ENCODE assay signal across 20 cellular contexts in the genomic region with DNA sequence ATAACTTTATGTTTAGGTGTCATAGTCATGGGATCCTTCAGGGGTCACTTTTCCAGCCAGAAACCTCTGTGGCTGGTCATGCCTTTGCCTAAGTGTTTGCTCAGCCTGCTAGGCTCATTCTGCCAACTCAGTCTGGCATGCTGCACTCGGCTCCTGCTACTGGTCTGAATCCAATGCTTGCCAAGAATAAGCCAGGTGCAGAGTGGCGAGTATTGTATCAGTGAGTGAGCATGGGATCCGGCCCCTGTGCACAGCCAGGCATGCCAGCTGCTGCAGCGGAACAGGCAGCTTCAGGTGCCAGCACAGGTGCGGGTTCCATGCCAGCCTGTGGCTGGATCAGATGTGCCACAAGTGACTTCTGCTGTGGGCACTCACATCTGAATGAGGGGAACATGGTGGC.
DNase-seq lines count a peak whose midpoint lies in the region; ATAC-seq and TF ChIP-seq lines count a peak whose summit lies in the region.
"Had no signal": no experiment of that assay in that cellular context is flagged by ENCODE, and none has a peak within 500 bp of the region (broad histone marks: within the 10 kb centered on the region; RNA-seq: fewer than 3 reads in every experiment).

No MANE protein-coding gene starts in this region.

- H3K27ac ChIP-seq in C4-2B, result peak overlapping the region; percentile 7; the same call in 1 of the 2 replicates
- H3K27ac ChIP-seq in tibial nerve, result no peak overlapping the region
- H3K27ac ChIP-seq: BLaER1 treated with 17β-estradiol and CSF1 and Interleukin-3, amounts not matched to agents 10 nM and 100 nM; left lung had no signal

- no peak overlapping the region for H3K4me3 Mint-ChIP-seq in endothelial cell (ENCODE audit: unreplicated experiment)
- H3K4me3 Mint-ChIP-seq: activated CD8-positive, alpha-beta memory T cell treated with anti-CD3 and anti-CD28 coated beads, Interleukin-2, amount 10 ng/mL, durations not matched to agents 7 days and 5 days had no signal

- no peak for TF ChIP-seq CTCF in C4-2B (conservative IDR thresholded peaks at IDR 0.05)
- TF ChIP-seq CTCF in endothelial cell (IDR thresholded peaks at IDR 0.05; ENCODE audit: unreplicated experiment), result no peak
- no peak for TF ChIP-seq CTCF in tibial nerve (IDR thresholded peaks at IDR 0.05)

- no peaks in the 10 kb centered on the region for H3K9me3 Mint-ChIP-seq in endothelial cell (ENCODE audit: unreplicated experiment)

- H3K9me3 ChIP-seq in MG63, result no peaks in the 10 kb centered on the region
- peaks cover 0 to 4% (median 0%) of the 10 kb centered on the region in 4 donors for H3K9me3 ChIP-seq in tibial nerve

- TF ChIP-seq POLR2A in tibial nerve (IDR thresholded peaks at IDR 0.05), result no peak

- H3K27ac Mint-ChIP-seq in endothelial cell (ENCODE audit: unreplicated experiment), result no peak overlapping the region
- H3K27ac Mint-ChIP-seq: activated CD8-positive, alpha-beta memory T cell treated with anti-CD3 and anti-CD28 coated beads, Interleukin-2, amount 10 ng/mL, durations not matched to agents 7 days and 5 days; activated naive CD4-positive, alpha-beta T cell treated with anti-CD3 and anti-CD28 coated beads, Interleukin-2, amount 50 U/mL, for 72 hours had no signal

- H3K27me3 ChIP-seq in MG63, result no peaks in the 10 kb centered on the region
- no peaks in the 10 kb centered on the region for H3K27me3 ChIP-seq in tibial nerve
- H3K27me3 ChIP-seq: BLaER1 treated with 17β-estradiol and CSF1 and Interleukin-3, amounts not matched to agents 10 nM and 100 nM; left lung had no signal

- no peaks in the 10 kb centered on the region for H3K4me1 ChIP-seq in tibial nerve
- H3K4me1 ChIP-seq: BLaER1 treated with 17β-estradiol and CSF1 and Interleukin-3, amounts not matched to agents 10 nM and 100 nM; left lung had no signal

- no peaks in the 10 kb centered on the region for H3K36me3 ChIP-seq in MG63
- H3K36me3 ChIP-seq in tibial nerve, result no peaks in the 10 kb centered on the region
- H3K36me3 ChIP-seq: BLaER1 treated with 17β-estradiol and CSF1 and Interleukin-3, amounts not matched to agents 10 nM and 100 nM; left lung had no signal

- peak; percentile 3 for DNase-seq in MG63
- peak; percentile 90 for DNase-seq in NCI-H446 treated with DMSO at 0.1 percent for 48 hours (lab: John Stamatoyannopoulos, UW)
- no peak for DNase-seq in left cardiac atrium
- DNase-seq in epidermal melanocyte (ENCODE audit: insufficient read length, low spot score), result no peak
- no peak for DNase-seq in endothelial cell (ENCODE audit: low spot score)
- DNase-seq in tibial nerve (ENCODE audit: low spot score in 2 of 2), result no peak
- DNase-seq: activated CD4-positive, alpha-beta T cell treated with anti-CD3 and anti-CD28 coated beads for 48 hours; activated CD8-positive, alpha-beta memory T cell treated with anti-CD3 and anti-CD28 coated beads, Interleukin-2, amount 10 ng/mL, durations not matched to agents 7 days and 5 days; aorta; central memory CD4-positive, alpha-beta T cell; H7; mucosa of descending colon; NCI-H1436; NCI-H510A treated with DMSO at 0.1 percent for 48 hours; SIG-M5 had no signal

- no peaks in the 10 kb centered on the region for H3K36me3 Mint-ChIP-seq in endothelial cell (ENCODE audit: low read depth, unreplicated experiment)
- H3K36me3 Mint-ChIP-seq: activated CD8-positive, alpha-beta memory T cell treated with anti-CD3 and anti-CD28 coated beads, Interleukin-2, amount 10 ng/mL, durations not matched to agents 7 days and 5 days; activated naive CD4-positive, alpha-beta T cell treated with anti-CD3 and anti-CD28 coated beads, Interleukin-2, amount 50 U/mL, for 72 hours had no signal

- peak; percentile 44 to 57 for ATAC-seq in left cardiac atrium
- ATAC-seq in HG03108 (IDR thresholded peaks at IDR 0.05; ENCODE audit: unreplicated experiment), result no peak
- ATAC-seq: activated CD8-positive, alpha-beta memory T cell treated with anti-CD3 and anti-CD28 coated beads, Interleukin-2, amount 10 ng/mL, durations not matched to agents 7 days and 5 days; activated naive CD4-positive, alpha-beta T cell treated with anti-CD3 and anti-CD28 coated beads, Interleukin-2, amount 50 U/mL, for 72 hours; left lung; mucosa of descending colon had no signal

- H3K4me1 Mint-ChIP-seq in endothelial cell (ENCODE audit: unreplicated experiment), result no peaks in the 10 kb centered on the region
- H3K4me1 Mint-ChIP-seq: activated CD8-positive, alpha-beta memory T cell treated with anti-CD3 and anti-CD28 coated beads, Interleukin-2, amount 10 ng/mL, durations not matched to agents 7 days and 5 days had no signal

- no peaks in the 10 kb centered on the region for H3K27me3 Mint-ChIP-seq in endothelial cell (ENCODE audit: unreplicated experiment)
- H3K27me3 Mint-ChIP-seq: activated CD8-positive, alpha-beta memory T cell treated with anti-CD3 and anti-CD28 coated beads, Interleukin-2, amount 10 ng/mL, durations not matched to agents 7 days and 5 days had no signal

- no peak overlapping the region for H3K4me3 ChIP-seq in MG63
- H3K4me3 ChIP-seq in tibial nerve, result no peak overlapping the region
- H3K4me3 ChIP-seq: BLaER1 treated with 17β-estradiol and CSF1 and Interleukin-3, amounts not matched to agents 10 nM and 100 nM; left lung; mucosa of descending colon had no signal

- TF ChIP-seq EP300 in tibial nerve (IDR thresholded peaks at IDR 0.05), result no peak

- intact Hi-C loops in left cardiac atrium (cut with DNase I), result no loop called here

- WGBS in tibial nerve, 2 donors, result 87 to 93% methylated on average over 4 to 5 of the region's 5 CpGs

Comparison
In these comparisons a context has a peak if more than half of its experiments do, and no peak if none do; other contexts are left out.
1. DNase-seq: peak in MG63 (single experiment) and NCI-H446 treated with DMSO at 0.1 percent for 48 hours (single experiment); none in left cardiac atrium (single experiment), epidermal melanocyte (single experiment), endothelial cell (single experiment) and tibial nerve (0 of 2).